Comparison of ENCODE assay signal across 6 cellular contexts in the genomic region with DNA sequence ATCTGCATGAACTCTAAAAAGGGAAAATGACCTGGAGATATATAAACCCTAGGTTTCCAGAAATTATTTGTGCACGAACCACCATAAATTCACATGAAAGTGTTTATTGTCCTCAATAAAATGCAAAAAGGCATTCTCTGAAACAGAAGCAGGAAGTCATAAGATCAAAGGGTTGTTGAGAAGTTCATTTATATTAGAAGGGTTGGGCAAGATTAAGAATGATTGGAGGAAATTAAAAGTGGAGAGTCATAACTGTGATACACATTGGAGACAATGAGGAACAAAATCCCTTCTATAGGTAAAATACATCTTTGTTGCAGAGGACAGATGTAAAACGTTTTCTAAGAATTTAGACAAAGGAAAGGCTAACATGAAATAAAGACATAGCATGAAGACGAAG.
"Had no signal": no experiment of that assay in that cellular context is flagged by ENCODE, and none has a peak within 500 bp of the region (broad histone marks: within the 10 kb centered on the region; RNA-seq: fewer than 3 reads in every experiment).

No MANE protein-coding gene starts in this region.

- DNase-seq: GM23248, H9, HCEC 1CT had no signal

- H3K9ac ChIP-seq: GM23248 had no signal

- H2AFZ ChIP-seq: GM23248 had no signal

- H3K9me3 Mint-ChIP-seq: H9 had no signal

- ATAC-seq: HepG2 had no signal

- H3K4me1 Mint-ChIP-seq: IgD-negative memory B cell had no signal

- H3K4me3 Mint-ChIP-seq: H9, IgD-negative memory B cell had no signal

- H3K27ac Mint-ChIP-seq: H9, IgD-negative memory B cell had no signal

- H3K27ac ChIP-seq: GM23248, HL-60 had no signal

- H3K4me3 ChIP-seq: GM23248 had no signal
